In genomic region chr9:33473216-33473615, GRCh38 we compare ENCODE assay signal across 8 cellular contexts. TPM values are rescaled to one million over a fixed set of nuclear protein-coding genes. Genes with fewer than 3 reads are reported as not detected.
DNase-seq lines count a peak whose midpoint lies in the region; ATAC-seq and TF ChIP-seq lines count a peak whose summit lies in the region.

No MANE protein-coding gene starts in this region.

- ATAC-seq in naive B cell (ENCODE audit: low read depth in 2 of 2) = no peak

- peak overlapping the region; percentile 52 for H3K27ac ChIP-seq in AG04450 (ENCODE audit: low read depth, low read length)

- no peaks in the 10 kb centered on the region for H3K27me3 Mint-ChIP-seq in naive B cell

- no peaks in the 10 kb centered on the region for H3K27me3 ChIP-seq in AG04450 (ENCODE audit: control insufficient read depth, insufficient read depth, low read length)

- DNase-seq in AG04450 (ENCODE audit: low read depth, low spot score) (no peak), dermis blood vessel endothelial cell (peak; percentile 14), naive B cell (no peak), NCI-H1436 treated with DMSO at 0.1 percent for 48 hours (lab: John Stamatoyannopoulos, UW) (no peak), amniotic stem cell (lab: John Stamatoyannopoulos, UW) (no peak)
- DNase-seq in Jurkat, Clone E6-1 (ENCODE audit: low read depth, low spot score) = no peak
- no peak for DNase-seq in stimulated activated CD4-positive, alpha-beta T cell treated with anti-CD3 and anti-CD28 coated beads, Interleukin-1b, Interleukin-23, amount 100 ng/mL, for 48 hours
- no peak for DNase-seq in activated CD8-positive, alpha-beta memory T cell treated with anti-CD3 and anti-CD28 coated beads, Interleukin-2, amount 50 U/mL, for 4 hours

- peaks cover 11 to 13% of the 10 kb centered on the region in 2 donors for H3K36me3 Mint-ChIP-seq in naive B cell

- H3K4me3 ChIP-seq in AG04450 (ENCODE audit: low read depth, low read length) = peak overlapping the region; percentile 99
- peak overlapping the region; percentile 99 for H3K4me3 ChIP-seq in Jurkat, Clone E6-1 (ENCODE audit: low read length)

- peak overlapping the region; percentile 91 to 98 (median 95) for H3K27ac Mint-ChIP-seq in naive B cell

- POLR2A ChIA-PET in AG04450 (lab: Yijun Ruan, JAX) = interaction anchor here (0.6 to 1.6 kb wide), 12 partner anchors 9 to 183 kb away, joined by 3 to 11 read pairs (median 4); partner anchors contain the start of genes ANKRD18B and NFX1

- no peaks in the 10 kb centered on the region for H3K9me3 Mint-ChIP-seq in naive B cell

- no peak for TF ChIP-seq CTCF in AG04450 (IDR thresholded peaks at IDR 0.05; ENCODE audit: low read depth, low read length)

- H3K4me3 Mint-ChIP-seq in naive B cell = peak overlapping the region; percentile 91 to 100 (median 96)

- CTCF ChIA-PET in AG04450 (lab: Charles Lee) = interaction anchor here (0.6 to 4.4 kb wide), 10 partner anchors 9 to 330 kb away, joined by 3 to 47 read pairs (median 5); no protein-coding TSS in a partner anchor

- peaks cover 16 to 32% (median 31%) of the 10 kb centered on the region in 3 donors for H3K4me1 Mint-ChIP-seq in naive B cell

- H3K9me3 ChIP-seq in AG04450 (ENCODE audit: control insufficient read depth, insufficient read depth, low read length) = no peaks in the 10 kb centered on the region

RNA-seq across cellular contexts. Expression of gene NOL6, which starts 0.5 kb away (rescaled TPM):
- polyA plus RNA-seq in AG04450 (2011; rRNA removed) = 34.7 and 42.6 TPM in 2 replicates
- 49.7 and 60.8 TPM in 2 replicates for polyA minus RNA-seq in AG04450 (2011; rRNA and poly(A)+ RNA removed)
- 36.9 TPM for polyA plus RNA-seq in Jurkat, Clone E6-1 (2012; ENCODE audit: insufficient read depth, insufficient read length)
- 15.5 and 30.2 TPM in 2 replicates for total RNA-seq in dermis blood vessel endothelial cell
- polyA plus RNA-seq in naive B cell (ENCODE audit: low read depth in 6 of 6) = 10 to 100 TPM in 5 of 6 donors, 1 to 10 TPM in 1; 5.7 to 23.9 (median 11.4) TPM

RNA-seq across cellular contexts. Expression of gene AQP3, which starts 25.8 kb away (rescaled TPM):
- 10.6 and 12.4 TPM in 2 replicates for polyA plus RNA-seq in AG04450 (2011; rRNA removed)
- polyA minus RNA-seq in AG04450 (2011; rRNA and poly(A)+ RNA removed) = 9.3 and 17.9 TPM in 2 replicates
- polyA plus RNA-seq in Jurkat, Clone E6-1 (2012; ENCODE audit: insufficient read depth, insufficient read length) = 29.0 TPM
- under 0.01 and 0.51 TPM in 2 replicates for total RNA-seq in dermis blood vessel endothelial cell
- 1 to 10 TPM in 3 of 6 donors, under 1 TPM in 3; 0.18 to 1.9 (median 0.94) TPM for polyA plus RNA-seq in naive B cell (ENCODE audit: low read depth in 6 of 6)

RNA-seq across cellular contexts. Expression of gene ANKRD18B, which starts 50.8 kb away (rescaled TPM):
- 5.9 and 8.6 TPM in 2 replicates for polyA plus RNA-seq in AG04450 (2011; rRNA removed)
- 5.5 and 6.1 TPM in 2 replicates for polyA minus RNA-seq in AG04450 (2011; rRNA and poly(A)+ RNA removed)
- polyA plus RNA-seq in Jurkat, Clone E6-1 (2012; ENCODE audit: insufficient read depth, insufficient read length) = not detected
- total RNA-seq in dermis blood vessel endothelial cell = under 0.01 and 1.4 TPM in 2 replicates
- polyA plus RNA-seq in naive B cell (ENCODE audit: low read depth in 6 of 6) = not detected
